11 cellular contexts compared by ENCODE assay signal in genomic region chr1:183872406-183872805, GRCh38.
DNase-seq lines count a peak whose midpoint lies in the region; ATAC-seq and TF ChIP-seq lines count a peak whose summit lies in the region.
"Had no signal": no experiment of that assay in that cellular context is flagged by ENCODE, and none has a peak within 500 bp of the region (broad histone marks: within the 10 kb centered on the region; RNA-seq: fewer than 3 reads in every experiment).

No MANE protein-coding gene starts in this region.

- no peak for TF ChIP-seq EP300 in esophagus muscularis mucosa (IDR thresholded peaks at IDR 0.05)

- H3K4me3 ChIP-seq in right cardiac atrium (ENCODE audit: low read length) (peak overlapping the region; percentile 22), esophagus muscularis mucosa (peak overlapping the region; percentile 2 to 28 (median 16)), osteoblast (ENCODE audit: insufficient read depth, low read length) (peak overlapping the region; percentile 35)

- no peaks in the 10 kb centered on the region for H3K79me2 ChIP-seq in osteoblast (ENCODE audit: insufficient read depth, low read length)

- ATAC-seq in right cardiac atrium (peak; percentile 13 to 41), Right ventricle myocardium inferior (no peak), GM21737 (IDR thresholded peaks at IDR 0.05; ENCODE audit: unreplicated experiment) (no peak)
- ATAC-seq: PC-3 had no signal

- no peaks in the 10 kb centered on the region for H3K27me3 ChIP-seq in right cardiac atrium (ENCODE audit: control insufficient read depth, insufficient read depth)
- H3K27me3 ChIP-seq in esophagus muscularis mucosa = no peaks in the 10 kb centered on the region
- H3K27me3 ChIP-seq in osteoblast (ENCODE audit: insufficient read depth, low read length) = no peaks in the 10 kb centered on the region

- H3K27ac ChIP-seq in right cardiac atrium (ENCODE audit: low read length) (no peak overlapping the region), esophagus muscularis mucosa (replicated peaks in 1 of 4) (peak overlapping the region; percentile 42 to 86 (median 80)), osteoblast (ENCODE audit: low read depth, low read length) (no peak overlapping the region)

- H3K9me3 ChIP-seq in right cardiac atrium (ENCODE audit: control insufficient read depth, low read length) (no peaks in the 10 kb centered on the region), esophagus muscularis mucosa (no peaks in the 10 kb centered on the region), osteoblast (ENCODE audit: low read depth, low read length) (no peaks in the 10 kb centered on the region)

- no peak for TF ChIP-seq CTCF in esophagus muscularis mucosa (IDR thresholded peaks at IDR 0.05)
- TF ChIP-seq CTCF in osteoblast (IDR thresholded peaks at IDR 0.05; ENCODE audit: extremely low read depth, low read depth, low read length) = no peak

- DNase-seq in right cardiac atrium (no peak), Right ventricle myocardium inferior (ENCODE audit: missing footprints) (no peak), esophagus muscularis mucosa (ENCODE audit: extremely low spot score) (no peak), osteoblast (ENCODE audit: insufficient read length, low spot score, missing footprints) (no peak), SHP77 (lab: John Stamatoyannopoulos, UW) (no peak), ecto neural progenitor cell (ENCODE audit: low spot score) (no peak), A172 (ENCODE audit: low spot score) (no peak)
- DNase-seq: midbrain, NCI-H2029 treated with DMSO at 0.1 percent for 48 hours, PC-3 had no signal

- intact Hi-C loops in right cardiac atrium (cut with DNase I) (loop anchor here in 2 of 4 donors (10.0 kb wide), 2 partner anchors 58 to 68 kb away; partner anchors contain the start of gene RGL1 (in 1 of the 2)), Right ventricle myocardium inferior (cut with DNase I) (loop anchor here (5.0 kb wide), 1 partner anchor 65 kb away; the partner anchor contains the start of gene RGL1), esophagus muscularis mucosa (cut with DNase I) (no loop called here)

- no peak overlapping the region for H2AFZ ChIP-seq in osteoblast (ENCODE audit: low read length)

- H3K4me1 ChIP-seq in right cardiac atrium (ENCODE audit: control insufficient read depth, insufficient read depth, low read length) (peaks cover 17% of the 10 kb centered on the region), esophagus muscularis mucosa (peaks cover 67 to 81% (median 79%) of the 10 kb centered on the region in 4 donors), osteoblast (ENCODE audit: insufficient read depth, low read length) (peaks cover 30% of the 10 kb centered on the region)

- H3K4me2 ChIP-seq in osteoblast (ENCODE audit: insufficient read depth, low read length) = peak overlapping the region; percentile 49

- WGBS in right cardiac atrium = 24% methylated on average over 3 of the region's 3 CpGs
- 6% methylated on average over 3 of the region's 3 CpGs for WGBS in esophagus muscularis mucosa

- no peaks in the 10 kb centered on the region for H3K36me3 ChIP-seq in esophagus muscularis mucosa
- no peaks in the 10 kb centered on the region for H3K36me3 ChIP-seq in osteoblast (ENCODE audit: insufficient read depth, low read length)

- TF ChIP-seq POLR2A in esophagus muscularis mucosa (IDR thresholded peaks at IDR 0.05; ENCODE audit: low read depth) = no peak

- H4K20me1 ChIP-seq in osteoblast (ENCODE audit: insufficient read depth, low read length) = no peaks in the 10 kb centered on the region

Comparison
In these comparisons a context has a peak if more than half of its experiments do, and no peak if none do; other contexts are left out.
1. ATAC-seq: peak in right cardiac atrium (2 of 2); none in Right ventricle myocardium inferior (single experiment) and GM21737 (single experiment).
2. H3K27ac ChIP-seq: peak in esophagus muscularis mucosa (4 of 4); none in right cardiac atrium (single experiment) and osteoblast (single experiment).
3. Peak in every context shown above with its lines, with median percentiles within 50 percentile points of each other: H3K4me3 ChIP-seq.